In the genomic region with DNA sequence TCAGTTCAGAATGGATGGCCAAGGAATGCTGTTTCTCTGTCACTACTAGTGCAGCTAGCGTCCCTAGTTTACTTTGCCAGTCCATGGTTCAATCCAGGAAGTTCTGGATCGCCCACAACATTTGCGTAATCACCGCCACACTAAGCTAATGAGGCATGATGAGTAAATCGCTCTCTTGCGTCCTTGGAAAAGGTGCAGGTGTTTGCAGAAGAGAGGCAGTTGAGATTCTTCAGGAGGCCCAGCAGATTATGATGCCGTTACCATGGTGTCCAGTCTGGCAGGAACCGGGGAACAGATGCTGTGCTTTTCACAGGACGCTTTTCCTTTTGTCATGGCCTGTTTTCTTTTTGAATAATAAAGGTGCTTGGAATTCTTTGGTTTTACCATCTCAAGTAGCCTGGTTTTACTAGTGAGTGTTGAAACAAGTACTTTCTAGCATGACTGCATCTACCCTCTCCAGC, we compare ENCODE assay signal across 9 cellular contexts. TPM values are rescaled to one million over a fixed set of nuclear protein-coding genes. Genes with fewer than 3 reads are reported as not detected.
DNase-seq lines count a peak whose midpoint lies in the region; ATAC-seq, FAIRE-seq and TF ChIP-seq lines count a peak whose summit lies in the region.
"Had no signal": no experiment of that assay in that cellular context is flagged by ENCODE, and none has a peak within 500 bp of the region (broad histone marks: within the 10 kb centered on the region; RNA-seq: fewer than 3 reads in every experiment).

No MANE protein-coding gene starts in this region.

- no peaks in the 10 kb centered on the region for H3K9me3 Mint-ChIP-seq in Calu3 (ENCODE audit: low read depth, unreplicated experiment)
- no peaks in the 10 kb centered on the region for H3K9me3 Mint-ChIP-seq in astrocyte (ENCODE audit: unreplicated experiment)

- no peaks in the 10 kb centered on the region for H3K79me2 ChIP-seq in astrocyte (ENCODE audit: insufficient read depth, low read length)

- H3K4me1 Mint-ChIP-seq in Calu3 (ENCODE audit: low read depth, unreplicated experiment), result no peaks in the 10 kb centered on the region
- H3K4me1 Mint-ChIP-seq in astrocyte (ENCODE audit: low read depth, unreplicated experiment), result no peaks in the 10 kb centered on the region

- no peak overlapping the region for H3K27ac Mint-ChIP-seq in Calu3 (ENCODE audit: unreplicated experiment)
- H3K27ac Mint-ChIP-seq in astrocyte (ENCODE audit: unreplicated experiment), result no peak overlapping the region

- H4K20me1 ChIP-seq in astrocyte (ENCODE audit: insufficient read depth, low read length), result no peaks in the 10 kb centered on the region

- H3K4me3 ChIP-seq in astrocyte (ENCODE audit: insufficient read depth, low read depth, low read length), result no peak overlapping the region
- H3K4me3 ChIP-seq in kidney epithelial cell (ENCODE audit: low read depth, low read length), result no peak overlapping the region

- no peak overlapping the region for H3K27ac ChIP-seq in astrocyte (ENCODE audit: low read depth, low read length)
- H3K27ac ChIP-seq: C4-2B had no signal

- no peak for FAIRE-seq in astrocyte (lab: Jason Lieb, UNC)

- peak overlapping the region; percentile 26 for H3K4me2 ChIP-seq in astrocyte (ENCODE audit: low read length)

- H3K36me3 ChIP-seq in astrocyte (ENCODE audit: insufficient read depth, low read length) (no peaks in the 10 kb centered on the region), kidney epithelial cell (ENCODE audit: control insufficient read depth, insufficient read depth, low read length) (no peaks in the 10 kb centered on the region)

- BruUV-seq in Calu3 (replicated peaks; lab: Mats Ljungman, UMichigan), result no TSS peak

- no peak overlapping the region for H3K9ac ChIP-seq in astrocyte (ENCODE audit: low read length)

- intact Hi-C loops in Calu3 (cut with micrococcal nuclease; ENCODE audit: unreplicated experiment) (no loop called here), posterior vena cava (cut with DNase I) (no loop called here)

- no peak overlapping the region for H3K4me3 Mint-ChIP-seq in Calu3 (ENCODE audit: low read depth, unreplicated experiment)
- H3K4me3 Mint-ChIP-seq in astrocyte (ENCODE audit: unreplicated experiment), result no peak overlapping the region

- no peak overlapping the region for H2AFZ ChIP-seq in astrocyte (ENCODE audit: low read depth, low read length)

- H3K4me1 ChIP-seq in astrocyte (ENCODE audit: insufficient read depth, low read length), result no peaks in the 10 kb centered on the region

- CTCF ChIA-PET in Calu3 (lab: Charles Lee), result interaction anchor here (0.5 to 1.6 kb wide), 2 partner anchors 12 to 171 kb away, joined by 3 read pairs; no protein-coding TSS in a partner anchor

- no peak for ATAC-seq in HG02973 (IDR thresholded peaks at IDR 0.05; ENCODE audit: unreplicated experiment)
- ATAC-seq in HG03342 (IDR thresholded peaks at IDR 0.05; ENCODE audit: unreplicated experiment), result no peak

- H3K9me3 ChIP-seq in astrocyte (ENCODE audit: insufficient read depth, low read depth, low read length), result no peaks in the 10 kb centered on the region

- TF ChIP-seq CTCF in Calu3 (IDR thresholded peaks at IDR 0.05; ENCODE audit: unreplicated experiment) (no peak), astrocyte (IDR thresholded peaks at IDR 0.05; ENCODE audit: insufficient read depth, low read depth, low read length) (no peak), kidney epithelial cell (IDR thresholded peaks at IDR 0.05; ENCODE audit: insufficient read depth, low read length, poor library complexity, severe bottlenecking) (no peak)

- DNase-seq in Calu3 (peak; percentile 69), NCI-H1694 (lab: John Stamatoyannopoulos, UW) (peak; percentile 25), astrocyte (ENCODE audit: low read depth) (peak; percentile 54), kidney epithelial cell (ENCODE audit: low read depth) (peak; percentile 50), T-helper 2 cell (no peak), posterior vena cava (ENCODE audit: low spot score) (no peak)

- peaks cover 7% of the 10 kb centered on the region for H3K27me3 Mint-ChIP-seq in Calu3 (ENCODE audit: unreplicated experiment)
- H3K27me3 Mint-ChIP-seq in astrocyte (ENCODE audit: low read depth, unreplicated experiment), result peaks cover 2% of the 10 kb centered on the region

- H3K36me3 Mint-ChIP-seq in Calu3 (ENCODE audit: insufficient read depth, unreplicated experiment), result no peaks in the 10 kb centered on the region
- no peaks in the 10 kb centered on the region for H3K36me3 Mint-ChIP-seq in astrocyte (ENCODE audit: low read depth, unreplicated experiment)

- H3K27me3 ChIP-seq in astrocyte (ENCODE audit: insufficient read depth, low read length) (peaks cover 2% of the 10 kb centered on the region), kidney epithelial cell (ENCODE audit: control insufficient read depth, insufficient read depth, low read length) (no peaks in the 10 kb centered on the region)

RNA-seq across cellular contexts. Expression of a gene that starts 9.0 kb away (rescaled TPM):
- 0.38 and 0.54 TPM in 2 replicates for total RNA-seq in Calu3 (2022)
- total RNA-seq in astrocyte, result 0.24 and 0.30 TPM in 2 replicates
- not detected in 2 replicates for total RNA-seq in kidney epithelial cell
- not detected for total RNA-seq in posterior vena cava

Comparison
In these comparisons a context has a peak if more than half of its experiments do, and no peak if none do; other contexts are left out.
1. DNase-seq: peak in Calu3 (single experiment), NCI-H1694 (single experiment), astrocyte (single experiment) and kidney epithelial cell (single experiment); none in T-helper 2 cell (0 of 5) and posterior vena cava (single experiment).